8 cellular contexts compared by ENCODE assay signal in genomic region chr3:49119036-49119435, GRCh38. TPM values are rescaled to one million over a fixed set of nuclear protein-coding genes. Genes with fewer than 3 reads are reported as not detected.
DNase-seq lines count a peak whose midpoint lies in the region; ATAC-seq and TF ChIP-seq lines count a peak whose summit lies in the region.

No MANE protein-coding gene starts in this region.

- H3K27ac ChIP-seq in gastroesophageal sphincter (peak overlapping the region in 3 of 4 donors; percentile 96 to 98 (median 97)), stomach (peak overlapping the region in 4 of 5 donors; percentile 87 to 98 (median 96))

- intact Hi-C loops in activated T-helper 1 cell treated with anti-CD3 and anti-CD28 coated beads, Interleukin-12 subunit alpha, Interleukin-12 subunit beta, Interleukin-2, Interleukin-4 antibody, amounts not matched to agents 30 ng/mL and 10 ng/mL and 1 ng/mL, durations not matched to agents 14 hours and 24 hours and 36 hours (cut with micrococcal nuclease): no loop called here
- intact Hi-C loops in stomach (cut with DNase I; ENCODE audit: low total_unique reads): no loop called here

- peaks cover 4 to 11% of the 10 kb centered on the region in 2 donors for H3K36me3 Mint-ChIP-seq in activated T-cell treated with anti-CD3 and anti-CD28 coated beads, Interleukin-2, amount 50 U/mL, for 72 hours (ENCODE audit: insufficient read depth in 2 of 2)
- peaks cover 26% of the 10 kb centered on the region for H3K36me3 Mint-ChIP-seq in activated T-helper 1 cell treated with anti-CD3 and anti-CD28 coated beads, Interleukin-12 subunit alpha, Interleukin-12 subunit beta, Interleukin-2, Interleukin-4 antibody, amounts not matched to agents 30 ng/mL and 10 ng/mL and 1 ng/mL, durations not matched to agents 14 hours and 24 hours and 36 hours (ENCODE audit: low read depth)

- TF ChIP-seq POLR2A in gastroesophageal sphincter (IDR thresholded peaks at IDR 0.05): no peak
- no peak for TF ChIP-seq POLR2A in stomach (IDR thresholded peaks at IDR 0.05)

- H3K4me3 ChIP-seq in gastroesophageal sphincter (no peak overlapping the region), stomach (peak overlapping the region in 1 of 4 donors; percentile 100)

- H3K27me3 Mint-ChIP-seq in activated T-cell treated with anti-CD3 and anti-CD28 coated beads, Interleukin-2, amount 50 U/mL, for 72 hours (ENCODE audit: low read depth): no peaks in the 10 kb centered on the region
- H3K27me3 Mint-ChIP-seq in activated T-helper 1 cell treated with anti-CD3 and anti-CD28 coated beads, Interleukin-12 subunit alpha, Interleukin-12 subunit beta, Interleukin-2, Interleukin-4 antibody, amounts not matched to agents 30 ng/mL and 10 ng/mL and 1 ng/mL, durations not matched to agents 14 hours and 24 hours and 36 hours (ENCODE audit: insufficient read depth): no peaks in the 10 kb centered on the region

- H3K9me3 ChIP-seq in gastroesophageal sphincter (no peaks in the 10 kb centered on the region), stomach (no peaks in the 10 kb centered on the region)

- H3K9me3 Mint-ChIP-seq in activated T-cell treated with anti-CD3 and anti-CD28 coated beads, Interleukin-2, amount 50 U/mL, for 72 hours: no peaks in the 10 kb centered on the region
- no peaks in the 10 kb centered on the region for H3K9me3 Mint-ChIP-seq in activated T-helper 1 cell treated with anti-CD3 and anti-CD28 coated beads, Interleukin-12 subunit alpha, Interleukin-12 subunit beta, Interleukin-2, Interleukin-4 antibody, amounts not matched to agents 30 ng/mL and 10 ng/mL and 1 ng/mL, durations not matched to agents 14 hours and 24 hours and 36 hours

- peaks cover 4 to 83% of the 10 kb centered on the region in 2 donors for H3K36me3 ChIP-seq in gastroesophageal sphincter
- H3K36me3 ChIP-seq in stomach: peaks cover 76 to 82% (median 80%) of the 10 kb centered on the region in 4 donors

- H3K4me1 ChIP-seq in gastroesophageal sphincter (peaks cover 0 to 44% (median 13%) of the 10 kb centered on the region in 3 donors), stomach (peaks cover 18 to 31% (median 27%) of the 10 kb centered on the region in 4 donors)

- peaks cover 18% of the 10 kb centered on the region for H3K4me1 Mint-ChIP-seq in activated T-cell treated with anti-CD3 and anti-CD28 coated beads, Interleukin-2, amount 50 U/mL, for 72 hours (ENCODE audit: low read depth)
- H3K4me1 Mint-ChIP-seq in activated T-helper 1 cell treated with anti-CD3 and anti-CD28 coated beads, Interleukin-12 subunit alpha, Interleukin-12 subunit beta, Interleukin-2, Interleukin-4 antibody, amounts not matched to agents 30 ng/mL and 10 ng/mL and 1 ng/mL, durations not matched to agents 14 hours and 24 hours and 36 hours (ENCODE audit: low read depth): peaks cover 10% of the 10 kb centered on the region

- no peak for ATAC-seq in activated T-cell treated with anti-CD3 and anti-CD28 coated beads, Interleukin-2, amount 50 U/mL, for 72 hours (replicated peaks in 1 of 2)
- ATAC-seq in gastroesophageal sphincter (no peak), HG02884 (IDR thresholded peaks at IDR 0.05; ENCODE audit: unreplicated experiment) (no peak)

- 59% methylated on average over 8 of the region's 10 CpGs; no CpG with 5 or more reads in 1 of the 2 donors for WGBS in gastroesophageal sphincter (ENCODE audit: low coverage in 1 of 2), 2 donors
- WGBS in stomach, 5 donors: 18 to 55% (median 31%) methylated on average over 10 of the region's 10 CpGs

- in situ Hi-C loops in G401 (cut with HindIII; ENCODE audit: low sequenced_read_pairs): no loop called here

- peak overlapping the region; percentile 50 for H3K27ac Mint-ChIP-seq in activated T-cell treated with anti-CD3 and anti-CD28 coated beads, Interleukin-2, amount 50 U/mL, for 72 hours
- no peak overlapping the region for H3K27ac Mint-ChIP-seq in activated T-helper 1 cell treated with anti-CD3 and anti-CD28 coated beads, Interleukin-12 subunit alpha, Interleukin-12 subunit beta, Interleukin-2, Interleukin-4 antibody, amounts not matched to agents 30 ng/mL and 10 ng/mL and 1 ng/mL, durations not matched to agents 14 hours and 24 hours and 36 hours

- H3K4me3 Mint-ChIP-seq in activated T-cell treated with anti-CD3 and anti-CD28 coated beads, Interleukin-2, amount 50 U/mL, for 72 hours: peak overlapping the region; percentile 88 to 89
- H3K4me3 Mint-ChIP-seq in activated T-helper 1 cell treated with anti-CD3 and anti-CD28 coated beads, Interleukin-12 subunit alpha, Interleukin-12 subunit beta, Interleukin-2, Interleukin-4 antibody, amounts not matched to agents 30 ng/mL and 10 ng/mL and 1 ng/mL, durations not matched to agents 14 hours and 24 hours and 36 hours: peak overlapping the region; percentile 90

- no peak for TF ChIP-seq CTCF in gastroesophageal sphincter (IDR thresholded peaks at IDR 0.05)
- no peak for TF ChIP-seq CTCF in stomach (IDR thresholded peaks at IDR 0.05)

- H3K27me3 ChIP-seq in gastroesophageal sphincter (no peaks in the 10 kb centered on the region), stomach (no peaks in the 10 kb centered on the region)

- TF ChIP-seq EP300 in gastroesophageal sphincter (IDR thresholded peaks at IDR 0.05) (no peak), stomach (IDR thresholded peaks at IDR 0.05) (no peak)

- DNase-seq in activated T-cell treated with anti-CD3 and anti-CD28 coated beads, Interleukin-2, amount 50 U/mL, for 72 hours: no peak
- DNase-seq in activated T-cell treated with anti-CD3 and anti-CD28 coated beads for 4 hours: no peak
- DNase-seq in activated T-helper 1 cell treated with anti-CD3 and anti-CD28 coated beads, Interleukin-12 subunit alpha, Interleukin-12 subunit beta, Interleukin-2, Interleukin-4 antibody, amounts not matched to agents 30 ng/mL and 10 ng/mL and 1 ng/mL, durations not matched to agents 14 hours and 24 hours and 36 hours (ENCODE audit: low spot score): no peak
- DNase-seq in stomach: no peak
- no peak for DNase-seq in G401 (ENCODE audit: low spot score)
- DNase-seq in NCI-H82 treated with DMSO at 0.1 percent for 48 hours (lab: John Stamatoyannopoulos, UW; ENCODE audit: unreplicated experiment): no peak

RNA-seq across cellular contexts. Expression of gene USP19, which starts 1.6 kb away (rescaled TPM):
- 10 to 100 TPM; 65.5 to 92.2 TPM for total RNA-seq in activated T-cell treated with anti-CD3 and anti-CD28 coated beads, Interleukin-2, amount 50 U/mL, for 72 hours
- 57.7 and 59.7 TPM in 2 replicates for total RNA-seq in activated T-helper 1 cell treated with anti-CD3 and anti-CD28 coated beads, Interleukin-12 subunit alpha, Interleukin-12 subunit beta, Interleukin-2, Interleukin-4 antibody, amounts not matched to agents 30 ng/mL and 10 ng/mL and 1 ng/mL, durations not matched to agents 14 hours and 24 hours and 36 hours
- 100 to 1,000 TPM in 1 of 4 donors, 10 to 100 TPM in 3; 53.4 to 114 (median 76.4) TPM for total RNA-seq in gastroesophageal sphincter
- 10 to 100 TPM; 21.6 to 77.2 (median 57.1) TPM for total RNA-seq in stomach
- polyA plus RNA-seq in stomach: 10 to 100 TPM; 15.6 to 16.6 (median 15.7) TPM
- total RNA-seq in G401 (2014; rRNA removed; shearing (Covaris generic)): 46.1 and 46.5 TPM in 2 replicates

RNA-seq across cellular contexts. Expression of gene LAMB2, which starts 13.8 kb away (rescaled TPM):
- 1 to 10 TPM in 1 of 2 donors, under 1 TPM in 1; 0.39 to 1.7 TPM for total RNA-seq in activated T-cell treated with anti-CD3 and anti-CD28 coated beads, Interleukin-2, amount 50 U/mL, for 72 hours
- not detected in 2 replicates for total RNA-seq in activated T-helper 1 cell treated with anti-CD3 and anti-CD28 coated beads, Interleukin-12 subunit alpha, Interleukin-12 subunit beta, Interleukin-2, Interleukin-4 antibody, amounts not matched to agents 30 ng/mL and 10 ng/mL and 1 ng/mL, durations not matched to agents 14 hours and 24 hours and 36 hours
- 100 to 1,000 TPM; 578 to 980 (median 645) TPM for total RNA-seq in gastroesophageal sphincter
- 100 to 1,000 TPM; 195 to 578 (median 552) TPM for total RNA-seq in stomach
- polyA plus RNA-seq in stomach: 100 to 1,000 TPM; 198 to 333 (median 200) TPM
- 175 and 318 TPM in 2 replicates for total RNA-seq in G401 (2014; rRNA removed; shearing (Covaris generic))

RNA-seq across cellular contexts. Expression of gene QARS1, which starts 14.5 kb away (rescaled TPM):
- 100 to 1,000 TPM; 340 to 371 TPM for total RNA-seq in activated T-cell treated with anti-CD3 and anti-CD28 coated beads, Interleukin-2, amount 50 U/mL, for 72 hours
- total RNA-seq in activated T-helper 1 cell treated with anti-CD3 and anti-CD28 coated beads, Interleukin-12 subunit alpha, Interleukin-12 subunit beta, Interleukin-2, Interleukin-4 antibody, amounts not matched to agents 30 ng/mL and 10 ng/mL and 1 ng/mL, durations not matched to agents 14 hours and 24 hours and 36 hours: 185 and 200 TPM in 2 replicates
- total RNA-seq in gastroesophageal sphincter (100 to 1,000 TPM; 148 to 205 (median 183) TPM), stomach (100 to 1,000 TPM; 151 to 418 (median 217) TPM)
- 100 to 1,000 TPM; 241 to 303 (median 265) TPM for polyA plus RNA-seq in stomach
- total RNA-seq in G401 (2014; rRNA removed; shearing (Covaris generic)): 274 and 325 TPM in 2 replicates

RNA-seq across cellular contexts. Expression of gene QRICH1, which starts 25.2 kb away (rescaled TPM):
- 100 to 1,000 TPM; 120 to 123 TPM for total RNA-seq in activated T-cell treated with anti-CD3 and anti-CD28 coated beads, Interleukin-2, amount 50 U/mL, for 72 hours
- total RNA-seq in activated T-helper 1 cell treated with anti-CD3 and anti-CD28 coated beads, Interleukin-12 subunit alpha, Interleukin-12 subunit beta, Interleukin-2, Interleukin-4 antibody, amounts not matched to agents 30 ng/mL and 10 ng/mL and 1 ng/mL, durations not matched to agents 14 hours and 24 hours and 36 hours: 147 and 150 TPM in 2 replicates
- total RNA-seq in gastroesophageal sphincter (100 to 1,000 TPM in 1 of 4 donors, 10 to 100 TPM in 3; 66.2 to 171 (median 81.8) TPM), stomach (100 to 1,000 TPM in 1 of 5 donors, 10 to 100 TPM in 4; 27.2 to 105 (median 63.4) TPM)
- polyA plus RNA-seq in stomach: 10 to 100 TPM; 16.1 to 29.7 (median 19.4) TPM
- total RNA-seq in G401 (2014; rRNA removed; shearing (Covaris generic)): 138 and 168 TPM in 2 replicates

RNA-seq across cellular contexts. Expression of gene CCDC71, which starts 47.1 kb away (rescaled TPM):
- 10 to 100 TPM; 15.7 to 16.8 TPM for total RNA-seq in activated T-cell treated with anti-CD3 and anti-CD28 coated beads, Interleukin-2, amount 50 U/mL, for 72 hours
- 27.6 and 29.1 TPM in 2 replicates for total RNA-seq in activated T-helper 1 cell treated with anti-CD3 and anti-CD28 coated beads, Interleukin-12 subunit alpha, Interleukin-12 subunit beta, Interleukin-2, Interleukin-4 antibody, amounts not matched to agents 30 ng/mL and 10 ng/mL and 1 ng/mL, durations not matched to agents 14 hours and 24 hours and 36 hours
- total RNA-seq in gastroesophageal sphincter (10 to 100 TPM; 15.6 to 31.2 (median 25.3) TPM), stomach (10 to 100 TPM in 3 of 5 donors, 1 to 10 TPM in 2; 2.3 to 22.6 (median 12.9) TPM)
- polyA plus RNA-seq in stomach: 10 to 100 TPM; 11.4 to 15.6 (median 12.6) TPM
- total RNA-seq in G401 (2014; rRNA removed; shearing (Covaris generic)): 60.1 and 69.5 TPM in 2 replicates

Comparison
In these comparisons a context has a peak if more than half of its experiments do, and no peak if none do; other contexts are left out.
1. RNA of gene LAMB2, which starts 13.8 kb away (total RNA-seq): 578 to 980 TPM in gastroesophageal sphincter, 195 to 578 TPM in stomach and 175 to 318 TPM in G401; 0.39 to 1.7 TPM in activated T-cell treated with anti-CD3 and anti-CD28 coated beads, Interleukin-2, amount 50 U/mL, for 72 hours and not detected in activated T-helper 1 cell treated with anti-CD3 and anti-CD28 coated beads, Interleukin-12 subunit alpha, Interleukin-12 subunit beta, Interleukin-2, Interleukin-4 antibody, amounts not matched to agents 30 ng/mL and 10 ng/mL and 1 ng/mL, durations not matched to agents 14 hours and 24 hours and 36 hours; every median in the first group is over 10 times any median in the second.